1 cellular context compared by ENCODE assay signal in the genomic region with DNA sequence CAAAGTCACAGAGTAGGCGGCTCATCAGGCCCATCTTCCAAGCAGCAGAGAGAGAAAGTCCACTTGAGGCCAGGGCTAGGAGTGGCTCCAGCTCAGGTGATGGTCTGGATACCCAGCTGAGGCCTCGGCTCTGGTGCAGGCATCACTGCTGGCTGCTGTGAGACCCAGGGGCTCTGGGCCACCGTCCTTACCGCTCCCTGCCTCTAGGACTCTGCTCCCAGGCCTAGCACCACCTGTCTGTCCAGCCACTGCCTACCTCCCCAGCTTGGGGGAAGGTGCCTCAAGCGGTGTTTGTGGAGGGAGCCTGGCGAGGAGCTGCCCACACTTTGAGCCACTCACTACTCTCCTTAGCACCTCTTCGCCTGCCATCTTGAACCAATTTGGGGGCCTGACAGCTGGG.
TF ChIP-seq lines count a peak whose summit lies in the region.

No MANE protein-coding gene starts in this region.

TF ChIP-seq in HCT116, 20 proteins besides CTCF, POLR2A, EP300 and RAD21:
- TF ChIP-seq FOSL1 (IDR thresholded peaks at IDR 0.05; ENCODE audit: low read depth) (no peak), EZH2 (IDR thresholded peaks at IDR 0.05) (no peak), CEBPB (IDR thresholded peaks at IDR 0.05; ENCODE audit: low read depth) (no peak), POLR2AphosphoS5 (IDR thresholded peaks at IDR 0.05; ENCODE audit: low read depth, low read length) (no peak), EZH2phosphoT487 (IDR thresholded peaks at IDR 0.05; ENCODE audit: borderline replicate concordance) (no peak), SIN3A (IDR thresholded peaks at IDR 0.05; ENCODE audit: low read depth) (no peak), EGR1 (IDR thresholded peaks at IDR 0.05; ENCODE audit: low read depth) (no peak), ATF3 (IDR thresholded peaks at IDR 0.05) (no peak), YY1 (IDR thresholded peaks at IDR 0.05; ENCODE audit: extremely low read depth, insufficient replicate concordance, low read depth, low read length) (no peak), ZNF274 (IDR thresholded peaks at IDR 0.05; ENCODE audit: low read depth, low read length) (no peak), TCF7L2 (IDR thresholded peaks at IDR 0.05; ENCODE audit: borderline replicate concordance, extremely low read depth, insufficient read depth, insufficient read length) (no peak), CBX3 (IDR thresholded peaks at IDR 0.05; ENCODE audit: low read depth) (no peak), SP1 (IDR thresholded peaks at IDR 0.05; ENCODE audit: low read depth) (no peak), SRF (IDR thresholded peaks at IDR 0.05; ENCODE audit: low read depth) (no peak), ZFX (IDR thresholded peaks at IDR 0.05) (no peak)
- TF ChIP-seq, protein P1, sequence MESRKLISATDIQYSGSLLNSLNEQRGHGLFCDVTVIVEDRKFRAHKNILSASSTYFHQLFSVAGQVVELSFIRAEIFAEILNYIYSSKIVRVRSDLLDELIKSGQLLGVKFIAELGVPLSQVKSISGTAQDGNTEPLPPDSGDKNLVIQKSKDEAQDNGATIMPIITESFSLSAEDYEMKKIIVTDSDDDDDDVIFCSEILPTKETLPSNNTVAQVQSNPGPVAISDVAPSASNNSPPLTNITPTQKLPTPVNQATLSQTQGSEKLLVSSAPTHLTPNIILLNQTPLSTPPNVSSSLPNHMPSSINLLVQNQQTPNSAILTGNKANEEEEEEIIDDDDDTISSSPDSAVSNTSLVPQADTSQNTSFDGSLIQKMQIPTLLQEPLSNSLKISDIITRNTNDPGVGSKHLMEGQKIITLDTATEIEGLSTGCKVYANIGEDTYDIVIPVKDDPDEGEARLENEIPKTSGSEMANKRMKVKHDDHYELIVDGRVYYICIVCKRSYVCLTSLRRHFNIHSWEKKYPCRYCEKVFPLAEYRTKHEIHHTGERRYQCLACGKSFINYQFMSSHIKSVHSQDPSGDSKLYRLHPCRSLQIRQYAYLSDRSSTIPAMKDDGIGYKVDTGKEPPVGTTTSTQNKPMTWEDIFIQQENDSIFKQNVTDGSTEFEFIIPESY (IDR thresholded peaks at IDR 0.05; ENCODE audit: extremely low read depth, insufficient replicate concordance, low read length) = no peak
- TF ChIP-seq, protein P2, sequence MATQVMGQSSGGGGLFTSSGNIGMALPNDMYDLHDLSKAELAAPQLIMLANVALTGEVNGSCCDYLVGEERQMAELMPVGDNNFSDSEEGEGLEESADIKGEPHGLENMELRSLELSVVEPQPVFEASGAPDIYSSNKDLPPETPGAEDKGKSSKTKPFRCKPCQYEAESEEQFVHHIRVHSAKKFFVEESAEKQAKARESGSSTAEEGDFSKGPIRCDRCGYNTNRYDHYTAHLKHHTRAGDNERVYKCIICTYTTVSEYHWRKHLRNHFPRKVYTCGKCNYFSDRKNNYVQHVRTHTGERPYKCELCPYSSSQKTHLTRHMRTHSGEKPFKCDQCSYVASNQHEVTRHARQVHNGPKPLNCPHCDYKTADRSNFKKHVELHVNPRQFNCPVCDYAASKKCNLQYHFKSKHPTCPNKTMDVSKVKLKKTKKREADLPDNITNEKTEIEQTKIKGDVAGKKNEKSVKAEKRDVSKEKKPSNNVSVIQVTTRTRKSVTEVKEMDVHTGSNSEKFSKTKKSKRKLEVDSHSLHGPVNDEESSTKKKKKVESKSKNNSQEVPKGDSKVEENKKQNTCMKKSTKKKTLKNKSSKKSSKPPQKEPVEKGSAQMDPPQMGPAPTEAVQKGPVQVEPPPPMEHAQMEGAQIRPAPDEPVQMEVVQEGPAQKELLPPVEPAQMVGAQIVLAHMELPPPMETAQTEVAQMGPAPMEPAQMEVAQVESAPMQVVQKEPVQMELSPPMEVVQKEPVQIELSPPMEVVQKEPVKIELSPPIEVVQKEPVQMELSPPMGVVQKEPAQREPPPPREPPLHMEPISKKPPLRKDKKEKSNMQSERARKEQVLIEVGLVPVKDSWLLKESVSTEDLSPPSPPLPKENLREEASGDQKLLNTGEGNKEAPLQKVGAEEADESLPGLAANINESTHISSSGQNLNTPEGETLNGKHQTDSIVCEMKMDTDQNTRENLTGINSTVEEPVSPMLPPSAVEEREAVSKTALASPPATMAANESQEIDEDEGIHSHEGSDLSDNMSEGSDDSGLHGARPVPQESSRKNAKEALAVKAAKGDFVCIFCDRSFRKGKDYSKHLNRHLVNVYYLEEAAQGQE (IDR thresholded peaks at IDR 0.05; ENCODE audit: low read depth) = no peak
- TF ChIP-seq, protein P3, sequence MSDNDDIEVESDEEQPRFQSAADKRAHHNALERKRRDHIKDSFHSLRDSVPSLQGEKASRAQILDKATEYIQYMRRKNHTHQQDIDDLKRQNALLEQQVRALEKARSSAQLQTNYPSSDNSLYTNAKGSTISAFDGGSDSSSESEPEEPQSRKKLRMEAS (IDR thresholded peaks at IDR 0.05) = no peak
